In genomic region chr2:98519851-98520250, GRCh38 we compare ENCODE assay signal across 24 cellular contexts.
"Had no signal": no experiment of that assay in that cellular context is flagged by ENCODE, and none has a peak within 500 bp of the region (broad histone marks: within the 10 kb centered on the region; RNA-seq: fewer than 3 reads in every experiment).

No MANE protein-coding gene starts in this region.

- H3K27me3 Mint-ChIP-seq: activated B cell treated with CpG ODN at 0.5 μM for 24 hours; activated CD4-positive, alpha-beta T cell treated with anti-CD3 and anti-CD28 coated beads for 36 hours; activated naive CD8-positive, alpha-beta T cell treated with anti-CD3 and anti-CD28 coated beads for 36 hours; activated T-cell treated with anti-CD3 and anti-CD28 coated beads, Interleukin-2, amount 50 U/mL, for 24 hours; activated T-helper 17 cell treated with anti-CD3 and anti-CD28 coated beads, Interleukin-2, amount 50 U/mL, for 72 hours; central memory CD8-positive, alpha-beta T cell; memory B cell; stimulated activated memory B cell treated with anti-CD40 and anti-IgM and Interleukin-4, amounts not matched to agents 10 μg/mL and 1 μg/mL and 100 μg/mL, for 72 hours had no signal

- H3K27me3 ChIP-seq: breast epithelium, heart right ventricle, right lobe of liver, uterus had no signal

- FAIRE-seq: astrocyte had no signal

- H3K4me1 Mint-ChIP-seq: activated B cell treated with CpG ODN at 0.5 μM for 24 hours had no signal

- H3K4me3 Mint-ChIP-seq: activated B cell treated with CpG ODN at 0.5 μM for 24 hours; activated CD4-positive, alpha-beta T cell treated with anti-CD3 and anti-CD28 coated beads for 36 hours; activated naive CD8-positive, alpha-beta T cell treated with anti-CD3 and anti-CD28 coated beads for 36 hours; activated T-cell treated with anti-CD3 and anti-CD28 coated beads, Interleukin-2, amount 50 U/mL, for 24 hours; activated T-helper 17 cell treated with anti-CD3 and anti-CD28 coated beads, Interleukin-2, amount 50 U/mL, for 72 hours; central memory CD8-positive, alpha-beta T cell; endodermal cell; memory B cell; stimulated activated memory B cell treated with anti-CD40 and anti-IgM and Interleukin-4, amounts not matched to agents 10 μg/mL and 1 μg/mL and 100 μg/mL, for 72 hours had no signal

- H3K9me3 Mint-ChIP-seq: activated B cell treated with CpG ODN at 0.5 μM for 24 hours; activated naive CD8-positive, alpha-beta T cell treated with anti-CD3 and anti-CD28 coated beads for 36 hours; activated T-cell treated with anti-CD3 and anti-CD28 coated beads, Interleukin-2, amount 50 U/mL, for 24 hours; activated T-helper 17 cell treated with anti-CD3 and anti-CD28 coated beads, Interleukin-2, amount 50 U/mL, for 72 hours; central memory CD8-positive, alpha-beta T cell; endodermal cell; memory B cell; stimulated activated memory B cell treated with anti-CD40 and anti-IgM and Interleukin-4, amounts not matched to agents 10 μg/mL and 1 μg/mL and 100 μg/mL, for 72 hours had no signal

- H3K4me3 ChIP-seq: breast epithelium, heart right ventricle, right lobe of liver, skin epidermis, uterus had no signal

- H3K27ac ChIP-seq: breast epithelium, heart right ventricle, right lobe of liver, skin epidermis, uterus had no signal

- H3K27ac Mint-ChIP-seq: activated B cell treated with CpG ODN at 0.5 μM for 24 hours; activated CD4-positive, alpha-beta T cell treated with anti-CD3 and anti-CD28 coated beads for 36 hours; activated T-helper 17 cell treated with anti-CD3 and anti-CD28 coated beads, Interleukin-2, amount 50 U/mL, for 72 hours; memory B cell; stimulated activated memory B cell treated with anti-CD40 and anti-IgM and Interleukin-4, amounts not matched to agents 10 μg/mL and 1 μg/mL and 100 μg/mL, for 72 hours had no signal

- ATAC-seq: activated T-helper 17 cell treated with anti-CD3 and anti-CD28 coated beads, Interleukin-2, amount 50 U/mL, for 72 hours; right lobe of liver; stimulated activated memory B cell treated with anti-CD40 and anti-IgM and Interleukin-4, amounts not matched to agents 10 μg/mL and 1 μg/mL and 100 μg/mL, for 72 hours had no signal

- DNase-seq: activated B cell treated with CpG ODN at 0.5 μM for 24 hours; activated CD4-positive, alpha-beta T cell treated with anti-CD3 and anti-CD28 coated beads for 36 hours; activated CD4-positive, alpha-beta T cell treated with anti-CD3 and anti-CD28 coated beads, Interleukin-2, amount 50 U/mL, for 4 hours; activated CD8-positive, alpha-beta memory T cell treated with anti-CD3 and anti-CD28 coated beads for 24 hours; activated CD8-positive, alpha-beta memory T cell treated with anti-CD3 and anti-CD28 coated beads, Interleukin-2, amount 50 U/mL, for 4 hours; activated naive CD8-positive, alpha-beta T cell treated with anti-CD3 and anti-CD28 coated beads for 36 hours; activated T-cell treated with anti-CD3 and anti-CD28 coated beads, Interleukin-2, amount 50 U/mL, for 24 hours; cortex of kidney; endodermal cell; heart right ventricle; islet precursor cell; left cardiac atrium; right lobe of liver; stimulated activated CD4-positive, alpha-beta T cell treated with anti-CD3 and anti-CD28 coated beads, Interleukin-2, amount 100 ng/mL, for 24 hours; T1000; trophoblast cell; uterus had no signal

- H3K36me3 ChIP-seq: breast epithelium, uterus had no signal

- H3K9me3 ChIP-seq: breast epithelium, heart right ventricle, right lobe of liver, uterus had no signal

- H3K4me1 ChIP-seq: breast epithelium had no signal
